ENCODE assay signal across 5 cellular contexts in the genomic region with DNA sequence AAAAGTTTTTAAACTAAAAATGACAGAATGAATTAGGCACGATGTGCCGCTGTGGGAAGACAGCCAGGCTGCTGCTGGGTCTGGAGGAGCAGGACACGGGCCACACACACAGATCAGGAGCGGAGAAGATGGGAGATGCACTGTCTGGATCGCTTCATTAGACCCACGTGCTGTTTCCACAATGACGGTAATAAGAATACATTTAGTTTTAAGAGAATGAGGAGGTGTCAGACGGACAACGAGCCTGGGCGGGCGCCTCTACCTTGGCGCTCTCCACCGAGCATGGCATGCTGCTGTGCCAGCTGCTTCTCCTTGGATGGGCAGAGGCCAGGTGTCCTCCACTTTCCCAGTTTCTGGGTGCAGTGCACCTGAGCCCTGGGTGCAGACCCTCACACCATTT. TPM values are rescaled to one million over a fixed set of nuclear protein-coding genes. Genes with fewer than 3 reads are reported as not detected.
"Had no signal": no experiment of that assay in that cellular context is flagged by ENCODE, and none has a peak within 500 bp of the region (broad histone marks: within the 10 kb centered on the region; RNA-seq: fewer than 3 reads in every experiment).

No MANE protein-coding gene starts in this region.

RNA-seq across cellular contexts. Expression of gene ZDHHC11B, which starts 11.6 kb away (rescaled TPM):
- total RNA-seq: foreskin keratinocyte, glomerular endothelial cell, pulmonary artery endothelial cell, smooth muscle cell had no signal
- polyA plus RNA-seq: foreskin keratinocyte, immature natural killer cell, smooth muscle cell had no signal
